ENCODE assay signal across 1 cellular context in genomic region chr3:38479431-38480092, GRCh38.
TF ChIP-seq lines count a peak whose summit lies in the region.

No MANE protein-coding gene starts in this region.

TF ChIP-seq in HepG2, 621 proteins besides CTCF, POLR2A, EP300 and RAD21 (continued from another document):
- TF ChIP-seq, protein P1, sequence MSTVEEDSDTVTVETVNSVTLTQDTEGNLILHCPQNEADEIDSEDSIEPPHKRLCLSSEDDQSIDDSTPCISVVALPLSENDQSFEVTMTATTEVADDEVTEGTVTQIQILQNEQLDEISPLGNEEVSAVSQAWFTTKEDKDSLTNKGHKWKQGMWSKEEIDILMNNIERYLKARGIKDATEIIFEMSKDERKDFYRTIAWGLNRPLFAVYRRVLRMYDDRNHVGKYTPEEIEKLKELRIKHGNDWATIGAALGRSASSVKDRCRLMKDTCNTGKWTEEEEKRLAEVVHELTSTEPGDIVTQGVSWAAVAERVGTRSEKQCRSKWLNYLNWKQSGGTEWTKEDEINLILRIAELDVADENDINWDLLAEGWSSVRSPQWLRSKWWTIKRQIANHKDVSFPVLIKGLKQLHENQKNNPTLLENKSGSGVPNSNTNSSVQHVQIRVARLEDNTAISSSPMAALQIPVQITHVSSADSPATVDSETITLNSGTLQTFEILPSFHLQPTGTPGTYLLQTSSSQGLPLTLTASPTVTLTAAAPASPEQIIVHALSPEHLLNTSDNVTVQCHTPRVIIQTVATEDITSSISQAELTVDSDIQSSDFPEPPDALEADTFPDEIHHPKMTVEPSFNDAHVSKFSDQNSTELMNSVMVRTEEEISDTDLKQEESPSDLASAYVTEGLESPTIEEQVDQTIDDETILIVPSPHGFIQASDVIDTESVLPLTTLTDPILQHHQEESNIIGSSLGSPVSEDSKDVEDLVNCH (CRISPR knock-in tag; IDR thresholded peaks at IDR 0.05) = no peak
- TF ChIP-seq ELF3 (CRISPR knock-in tag; IDR thresholded peaks at IDR 0.05) = no peak
- TF ChIP-seq FOXA3 (CRISPR knock-in tag; IDR thresholded peaks at IDR 0.05) = no peak
- TF ChIP-seq, protein P2, sequence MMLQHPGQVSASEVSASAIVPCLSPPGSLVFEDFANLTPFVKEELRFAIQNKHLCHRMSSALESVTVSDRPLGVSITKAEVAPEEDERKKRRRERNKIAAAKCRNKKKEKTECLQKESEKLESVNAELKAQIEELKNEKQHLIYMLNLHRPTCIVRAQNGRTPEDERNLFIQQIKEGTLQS (CRISPR knock-in tag; IDR thresholded peaks at IDR 0.05) = no peak
- no peak for TF ChIP-seq NFIB (CRISPR knock-in tag; IDR thresholded peaks at IDR 0.05; ENCODE audit: borderline replicate concordance)
- TF ChIP-seq MXI1 (IDR thresholded peaks at IDR 0.05; ENCODE audit: borderline replicate concordance, low read depth, low read length) = no peak
- TF ChIP-seq, protein P3, sequence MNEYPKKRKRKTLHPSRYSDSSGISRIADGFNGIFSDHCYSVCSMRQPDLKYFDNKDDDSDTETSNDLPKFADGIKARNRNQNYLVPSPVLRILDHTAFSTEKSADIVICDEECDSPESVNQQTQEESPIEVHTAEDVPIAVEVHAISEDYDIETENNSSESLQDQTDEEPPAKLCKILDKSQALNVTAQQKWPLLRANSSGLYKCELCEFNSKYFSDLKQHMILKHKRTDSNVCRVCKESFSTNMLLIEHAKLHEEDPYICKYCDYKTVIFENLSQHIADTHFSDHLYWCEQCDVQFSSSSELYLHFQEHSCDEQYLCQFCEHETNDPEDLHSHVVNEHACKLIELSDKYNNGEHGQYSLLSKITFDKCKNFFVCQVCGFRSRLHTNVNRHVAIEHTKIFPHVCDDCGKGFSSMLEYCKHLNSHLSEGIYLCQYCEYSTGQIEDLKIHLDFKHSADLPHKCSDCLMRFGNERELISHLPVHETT (CRISPR knock-in tag; conservative IDR thresholded peaks at IDR 0.05) = no peak
- TF ChIP-seq ZBTB21 (CRISPR knock-in tag; IDR thresholded peaks at IDR 0.05) = no peak
- no peak for TF ChIP-seq ZNF510 (CRISPR knock-in tag; IDR thresholded peaks at IDR 0.05; ENCODE audit: low read depth)
- TF ChIP-seq HOXA7 (CRISPR knock-in tag; IDR thresholded peaks at IDR 0.05) = no peak
